In genomic region chr7:43655584-43655983, GRCh38 we compare ENCODE assay signal across 1 cellular context.
TF ChIP-seq lines count a peak whose summit lies in the region.

No MANE protein-coding gene starts in this region.

TF ChIP-seq in A549, 52 proteins besides CTCF, POLR2A, EP300 and RAD21 (continued from another document):
- TF ChIP-seq REST (IDR thresholded peaks at IDR 0.05): no peak
- no peak for TF ChIP-seq RNF2 (IDR thresholded peaks at IDR 0.05; ENCODE audit: borderline replicate concordance, low read depth)
- TF ChIP-seq HEYL (CRISPR knock-in tag; IDR thresholded peaks at IDR 0.05): no peak
- no peak for TF ChIP-seq HOXA7 (CRISPR knock-in tag; IDR thresholded peaks at IDR 0.05)
- TF ChIP-seq TFCP2L1 (CRISPR knock-in tag; IDR thresholded peaks at IDR 0.05): no peak
- TF ChIP-seq CHD4 (IDR thresholded peaks at IDR 0.05; ENCODE audit: borderline replicate concordance): no peak
TF ChIP-seq in A549: peak in this region for 0.
